ENCODE assay signal across 11 cellular contexts in genomic region chr19:6064016-6064702, GRCh38. TPM values are rescaled to one million over a fixed set of nuclear protein-coding genes. Genes with fewer than 3 reads are reported as not detected.
A peak's percentile ranks its signal among the peaks of the same experiment; 100 is the strongest.
DNase-seq lines count a peak whose midpoint lies in the region; ATAC-seq and TF ChIP-seq lines count a peak whose summit lies in the region.
"Had no signal": no experiment of that assay in that cellular context is flagged by ENCODE, and none has a peak within 500 bp of the region (broad histone marks: within the 10 kb centered on the region; RNA-seq: fewer than 3 reads in every experiment).

No MANE protein-coding gene starts in this region.

- WGBS in gastroesophageal sphincter (ENCODE audit: low coverage in 1 of 2), 2 donors, result 60% methylated on average over 8 of the region's 12 CpGs; no CpG with 5 or more reads in 1 of the 2 donors
- 86 to 88% methylated on average over 12 of the region's 12 CpGs for WGBS in sigmoid colon, 2 donors

- H3K4me1 ChIP-seq in gastroesophageal sphincter (peaks cover 10 to 100% (median 86%) of the 10 kb centered on the region in 3 donors), sigmoid colon (peaks cover 0 to 100% (median 95%) of the 10 kb centered on the region in 4 donors)

- H3K27ac ChIP-seq in gastroesophageal sphincter, result peak overlapping the region; percentile 96 to 98 (median 97)
- peak overlapping the region; percentile 91 to 95 (median 92) for H3K27ac ChIP-seq in sigmoid colon

- no peak for TF ChIP-seq EP300 in gastroesophageal sphincter (IDR thresholded peaks at IDR 0.05)
- TF ChIP-seq EP300 in sigmoid colon (IDR thresholded peaks at IDR 0.05), result no peak

- TF ChIP-seq CTCF in gastroesophageal sphincter (IDR thresholded peaks at IDR 0.05) (no peak), sigmoid colon (IDR thresholded peaks at IDR 0.05) (no peak)

- no peaks in the 10 kb centered on the region for H3K36me3 ChIP-seq in H7 (replicated peaks; ENCODE audit: control insufficient read depth, insufficient read depth, low read length)
- no peaks in the 10 kb centered on the region for H3K36me3 ChIP-seq in gastroesophageal sphincter
- no peaks in the 10 kb centered on the region for H3K36me3 ChIP-seq in sigmoid colon

- DNase-seq in H7, result peak; percentile 31
- no peak for DNase-seq in sigmoid colon
- DNase-seq in HUDEP-2 (lab: John Stamatoyannopoulos, UW; ENCODE audit: unreplicated experiment in 76 of 76), result no peak
- no peak for DNase-seq in globus pallidus (ENCODE audit: low spot score)
- DNase-seq: DMS79, foreskin fibroblast had no signal

- TF ChIP-seq POLR2A in gastroesophageal sphincter (IDR thresholded peaks at IDR 0.05) (no peak), sigmoid colon (IDR thresholded peaks at IDR 0.05) (no peak)

- H3K4me3 ChIP-seq in H7 (ENCODE audit: insufficient read depth, low read depth, low read length) (no peak overlapping the region), gastroesophageal sphincter (no peak overlapping the region), sigmoid colon (no peak overlapping the region)

- H3K27me3 ChIP-seq in H7 (ENCODE audit: control insufficient read depth, insufficient read depth, low read length), result peaks cover 5% of the 10 kb centered on the region; the same call in 1 of the 2 replicates
- H3K27me3 ChIP-seq in gastroesophageal sphincter, result no peaks in the 10 kb centered on the region
- no peaks in the 10 kb centered on the region for H3K27me3 ChIP-seq in sigmoid colon

- peak; percentile 2; the same call in 1 of the 3 replicates for ATAC-seq in SK-N-SH treated with all-trans-retinoic acid at 6 μM for 48 hours
- no peak for ATAC-seq in gastroesophageal sphincter
- no peak for ATAC-seq in HG03039 (IDR thresholded peaks at IDR 0.05; ENCODE audit: unreplicated experiment)
- no peak for ATAC-seq in GM21423 (IDR thresholded peaks at IDR 0.05; ENCODE audit: unreplicated experiment)
- ATAC-seq: stimulated activated memory B cell treated with anti-CD40 and anti-IgM and Interleukin-4, amounts not matched to agents 10 μg/mL and 1 μg/mL and 100 μg/mL, for 72 hours had no signal

- intact Hi-C loops in sigmoid colon (cut with DNase I), result loop anchor here (10.0 kb wide), 1 partner anchor 1089 kb away; no protein-coding TSS in a partner anchor

- H3K9me3 ChIP-seq in gastroesophageal sphincter (no peaks in the 10 kb centered on the region), sigmoid colon (no peaks in the 10 kb centered on the region)

TF ChIP-seq in SK-N-SH treated with all-trans-retinoic acid at 6 μM for 48 hours, 23 proteins besides CTCF, POLR2A, EP300 and RAD21:
- TF ChIP-seq BACH2 (CRISPR knock-in tag; IDR thresholded peaks at IDR 0.05; ENCODE audit: borderline replicate concordance), result no peak

RNA-seq across cellular contexts. Expression of gene RFX2, which starts 46.1 kb away (rescaled TPM):
- total RNA-seq in H7 (2014; rRNA removed; shearing (Covaris generic)), result 2.9 and 3.8 TPM in 2 replicates
- total RNA-seq in gastroesophageal sphincter, result 10 to 100 TPM; 18.7 to 49.1 (median 37.6) TPM
- total RNA-seq in sigmoid colon, result 10 to 100 TPM; 14.3 to 21.2 (median 17.4) TPM
- 1 to 10 TPM; 1.2 to 4.2 (median 3.6) TPM for polyA plus RNA-seq in sigmoid colon
